ENCODE assay signal across 6 cellular contexts in genomic region chr4:185899833-185900232, GRCh38.
"Had no signal": no experiment of that assay in that cellular context is flagged by ENCODE, and none has a peak within 500 bp of the region (broad histone marks: within the 10 kb centered on the region; RNA-seq: fewer than 3 reads in every experiment).

No MANE protein-coding gene starts in this region.

- H3K27ac ChIP-seq: GM23248, HL-60 had no signal

- H3K4me3 ChIP-seq: GM23248 had no signal

- ATAC-seq: HepG2 had no signal

- DNase-seq: GM23248, H9, HCEC 1CT, KBM-7 had no signal

- H3K9ac ChIP-seq: GM23248 had no signal

- H2AFZ ChIP-seq: GM23248 had no signal
